ENCODE assay signal across 9 cellular contexts in the genomic region with DNA sequence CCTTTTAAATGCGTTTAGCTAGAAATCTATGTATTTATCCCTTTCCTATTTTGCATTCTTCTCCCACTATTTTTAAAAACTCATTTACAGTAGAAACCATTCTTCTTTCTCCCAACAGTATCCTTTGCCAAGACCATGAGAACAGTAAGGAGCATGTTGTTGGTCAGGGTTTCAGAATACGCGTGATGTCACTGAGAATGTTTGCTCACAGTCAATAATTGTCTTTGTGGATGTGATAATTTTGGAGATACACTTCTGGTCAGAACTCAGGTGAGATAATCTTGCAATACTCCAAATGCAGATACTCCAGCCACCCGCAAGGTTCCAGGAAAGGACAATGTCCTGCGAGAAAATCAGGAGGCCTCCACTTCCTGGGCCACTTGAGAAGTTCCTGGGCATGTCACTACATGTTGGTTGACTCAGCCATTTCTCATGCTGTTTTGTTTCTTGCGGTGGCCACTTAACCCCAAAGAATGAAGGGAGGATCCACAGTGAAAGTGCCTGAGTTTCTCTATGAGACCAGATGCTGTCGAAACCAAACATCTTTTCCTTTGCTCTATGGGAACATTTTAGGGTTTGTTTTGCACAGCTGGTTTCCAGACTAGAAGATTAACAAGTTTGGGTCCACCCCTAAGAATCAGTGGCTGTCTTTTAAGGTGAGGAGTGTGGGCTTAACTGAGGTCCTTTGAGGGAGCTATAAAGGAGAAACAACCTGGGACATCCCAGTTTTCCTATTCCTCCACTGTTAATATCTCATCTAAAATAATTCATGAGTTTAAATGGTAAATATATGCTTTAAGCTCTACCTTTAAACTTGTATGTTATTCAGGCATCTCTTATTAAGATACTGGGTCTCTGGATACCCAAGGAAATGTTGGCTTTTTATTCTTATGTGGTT.
DNase-seq lines count a peak whose midpoint lies in the region; ATAC-seq and TF ChIP-seq lines count a peak whose summit lies in the region.
"Had no signal": no experiment of that assay in that cellular context is flagged by ENCODE, and none has a peak within 500 bp of the region (broad histone marks: within the 10 kb centered on the region; RNA-seq: fewer than 3 reads in every experiment).

No MANE protein-coding gene starts in this region.

- intact Hi-C loops in PC-3 (cut with micrococcal nuclease) = loop anchor here (2.0 to 10.0 kb wide), 2 partner anchors 69 to 163 kb away; a partner anchor contains a TSS
- intact Hi-C loops in posterior cingulate gyrus (cut with DNase I) = no loop called here

- no peaks in the 10 kb centered on the region for H3K9me3 Mint-ChIP-seq in GM23338

- H3K27me3 ChIP-seq in BJ (ENCODE audit: control insufficient read depth, insufficient read depth, low read length) = no peaks in the 10 kb centered on the region
- no peaks in the 10 kb centered on the region for H3K27me3 ChIP-seq in GM23338 (ENCODE audit: insufficient read depth)
- H3K27me3 ChIP-seq in PC-3 (ENCODE audit: low read length) = no peaks in the 10 kb centered on the region

- H3K27ac Mint-ChIP-seq in GM23338 = peak overlapping the region; percentile 86
- H3K27ac Mint-ChIP-seq: activated naive CD8-positive, alpha-beta T cell had no signal

- H3K9ac ChIP-seq in PC-3 (ENCODE audit: low read length) = peak overlapping the region; percentile 66

- H3K36me3 Mint-ChIP-seq in GM23338 (ENCODE audit: low read depth) = peaks cover 52% of the 10 kb centered on the region

- H3K36me3 ChIP-seq in BJ (ENCODE audit: control insufficient read depth, insufficient read depth, low read length) = peaks cover 7% of the 10 kb centered on the region
- H3K36me3 ChIP-seq in GM23338 (ENCODE audit: insufficient read depth) = no peaks in the 10 kb centered on the region; the same call in 1 of the 2 replicates
- H3K36me3 ChIP-seq in PC-3 (ENCODE audit: low read depth, low read length) = 0 out of 2 replicates have a peak, but pooled peaks cover 19% of the 10 kb centered on the region

- H2AFZ ChIP-seq in GM23338 (no peak overlapping the region), PC-3 (ENCODE audit: low read length) (no peak overlapping the region)

- CTCF ChIA-PET in BJ (lab: Yijun Ruan, JAX) = no interaction called here
- CTCF ChIA-PET in PC-3 (lab: Charles Lee) = interaction anchor here (0.6 kb wide), 1 partner anchor 196 kb away, joined by 3 read pairs; no protein-coding TSS in a partner anchor

- TF ChIP-seq CTCF in BJ (IDR thresholded peaks at IDR 0.05; ENCODE audit: insufficient read depth, low read depth, low read length) (no peak), GM23338 (conservative IDR thresholded peaks at IDR 0.05; ENCODE audit: low read depth in 2 of 2) (no peak), PC-3 (conservative IDR thresholded peaks at IDR 0.05; ENCODE audit: low read depth, low read length) (no peak)

- 0 out of 2 replicates have a peak, but pooled peaks cover 3% of the 10 kb centered on the region for H4K20me1 ChIP-seq in GM23338 (replicated peaks; ENCODE audit: insufficient read depth)
- H4K20me1 ChIP-seq in PC-3 (ENCODE audit: low read length) = no peaks in the 10 kb centered on the region

- ATAC-seq in GM23338 (peak; percentile 19; the same call in 2 of the 3 replicates), PC-3 (peak; percentile 90)

- DNase-seq in BJ (ENCODE audit: low read depth) (peak; percentile 98), GM23338 (ENCODE audit: low spot score) (no peak), PC-3 (peak; percentile 88), hepatic stellate cell (ENCODE audit: low spot score) (peak; percentile 78), OCI-M2 (lab: John Stamatoyannopoulos, UW; ENCODE audit: unreplicated experiment) (no peak), posterior cingulate gyrus (no peak), caudate nucleus (lab: John Stamatoyannopoulos, UW) (no peak)
- DNase-seq in stimulated activated CD4-positive, alpha-beta T cell treated with anti-CD3 and anti-CD28 coated beads, Interleukin-4, amount 100 ng/mL, for 4 hours = no peak

- H3K27ac ChIP-seq in GM23338 (ENCODE audit: low read depth) (peak overlapping the region; percentile 85), PC-3 (ENCODE audit: low read length) (peak overlapping the region; percentile 92), caudate nucleus (ENCODE audit: low read depth, low read length) (no peak overlapping the region)

- H3K4me2 ChIP-seq in GM23338 (peak overlapping the region; percentile 16; the same call in 1 of the 2 replicates), PC-3 (ENCODE audit: low read length) (peak overlapping the region; percentile 58)

- H3K27me3 Mint-ChIP-seq in GM23338 (ENCODE audit: insufficient read depth, low read depth, poor library complexity) = no peaks in the 10 kb centered on the region

- H3K4me1 ChIP-seq in GM23338 (ENCODE audit: insufficient read depth) (peaks cover 20% of the 10 kb centered on the region), PC-3 (ENCODE audit: insufficient read depth, low read length) (peaks cover 31% of the 10 kb centered on the region)

- H3F3A ChIP-seq in GM23338 (replicated peaks; ENCODE audit: low read depth) (no peaks in the 10 kb centered on the region), PC-3 (ENCODE audit: low read length, unreplicated experiment) (no peaks in the 10 kb centered on the region)

- POLR2A ChIA-PET in BJ (lab: Charles Lee) (no interaction called here), PC-3 (lab: Charles Lee; ENCODE audit: unreplicated experiment) (interaction anchor here (1.0 kb wide), 1 partner anchor 116 kb away, joined by 3 read pairs; a partner anchor contains a TSS)

- peaks cover 34% of the 10 kb centered on the region for H3K4me1 Mint-ChIP-seq in GM23338

- TSS peak; percentile 43 for BruUV-seq in PC-3 (replicated peaks; lab: Mats Ljungman, UMichigan)

- H3K9me2 ChIP-seq in GM23338 (ENCODE audit: insufficient read depth) (0 out of 2 replicates have a peak, but pooled peaks cover 3% of the 10 kb centered on the region), PC-3 (replicated peaks; ENCODE audit: low read length) (no peaks in the 10 kb centered on the region)

- H3K9me3 ChIP-seq in PC-3 (ENCODE audit: low read length) = no peaks in the 10 kb centered on the region

- H3K79me2 ChIP-seq in GM23338 (replicated peaks; ENCODE audit: insufficient read depth) (no peaks in the 10 kb centered on the region; the same call in 1 of the 2 replicates), PC-3 (ENCODE audit: low read length) (no peaks in the 10 kb centered on the region)

- H3K4me3 ChIP-seq in BJ (ENCODE audit: low read depth, low read length) = peak overlapping the region; percentile 14
- no peak overlapping the region for H3K4me3 ChIP-seq in GM23338
- H3K4me3 ChIP-seq in PC-3 (ENCODE audit: low read length) = peak overlapping the region; percentile 26; the same call in 1 of the 2 replicates

- H3K4me3 Mint-ChIP-seq in GM23338 = no peak overlapping the region
- H3K4me3 Mint-ChIP-seq: activated naive CD8-positive, alpha-beta T cell had no signal

TF ChIP-seq in GM23338, 12 proteins besides CTCF, POLR2A, EP300 and RAD21 (continues in another document):
- TF ChIP-seq EZH2phosphoT487 (IDR thresholded peaks at IDR 0.05; ENCODE audit: unreplicated experiment) (no peak), STAT1 (IDR thresholded peaks at IDR 0.05; ENCODE audit: unreplicated experiment) (no peak), JUNB (IDR thresholded peaks at IDR 0.05; ENCODE audit: unreplicated experiment) (no peak), NANOG (IDR thresholded peaks at IDR 0.05; ENCODE audit: borderline replicate concordance) (no peak), EZH2 (IDR thresholded peaks at IDR 0.05; ENCODE audit: low read depth, unreplicated experiment) (no peak), CREB1 (CRISPR knock-in tag; IDR thresholded peaks at IDR 0.05; ENCODE audit: low read depth) (no peak), ZNF114 (CRISPR knock-in tag; IDR thresholded peaks at IDR 0.05) (no peak), POLR2AphosphoS5 (IDR thresholded peaks at IDR 0.05; ENCODE audit: low read depth) (no peak), ZNF331 (CRISPR knock-in tag; IDR thresholded peaks at IDR 0.05; ENCODE audit: low read depth) (no peak)
- TF ChIP-seq, protein P1, sequence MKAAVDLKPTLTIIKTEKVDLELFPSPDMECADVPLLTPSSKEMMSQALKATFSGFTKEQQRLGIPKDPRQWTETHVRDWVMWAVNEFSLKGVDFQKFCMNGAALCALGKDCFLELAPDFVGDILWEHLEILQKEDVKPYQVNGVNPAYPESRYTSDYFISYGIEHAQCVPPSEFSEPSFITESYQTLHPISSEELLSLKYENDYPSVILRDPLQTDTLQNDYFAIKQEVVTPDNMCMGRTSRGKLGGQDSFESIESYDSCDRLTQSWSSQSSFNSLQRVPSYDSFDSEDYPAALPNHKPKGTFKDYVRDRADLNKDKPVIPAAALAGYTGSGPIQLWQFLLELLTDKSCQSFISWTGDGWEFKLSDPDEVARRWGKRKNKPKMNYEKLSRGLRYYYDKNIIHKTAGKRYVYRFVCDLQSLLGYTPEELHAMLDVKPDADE (IDR thresholded peaks at IDR 0.05) = no peak
- TF ChIP-seq, protein P2, sequence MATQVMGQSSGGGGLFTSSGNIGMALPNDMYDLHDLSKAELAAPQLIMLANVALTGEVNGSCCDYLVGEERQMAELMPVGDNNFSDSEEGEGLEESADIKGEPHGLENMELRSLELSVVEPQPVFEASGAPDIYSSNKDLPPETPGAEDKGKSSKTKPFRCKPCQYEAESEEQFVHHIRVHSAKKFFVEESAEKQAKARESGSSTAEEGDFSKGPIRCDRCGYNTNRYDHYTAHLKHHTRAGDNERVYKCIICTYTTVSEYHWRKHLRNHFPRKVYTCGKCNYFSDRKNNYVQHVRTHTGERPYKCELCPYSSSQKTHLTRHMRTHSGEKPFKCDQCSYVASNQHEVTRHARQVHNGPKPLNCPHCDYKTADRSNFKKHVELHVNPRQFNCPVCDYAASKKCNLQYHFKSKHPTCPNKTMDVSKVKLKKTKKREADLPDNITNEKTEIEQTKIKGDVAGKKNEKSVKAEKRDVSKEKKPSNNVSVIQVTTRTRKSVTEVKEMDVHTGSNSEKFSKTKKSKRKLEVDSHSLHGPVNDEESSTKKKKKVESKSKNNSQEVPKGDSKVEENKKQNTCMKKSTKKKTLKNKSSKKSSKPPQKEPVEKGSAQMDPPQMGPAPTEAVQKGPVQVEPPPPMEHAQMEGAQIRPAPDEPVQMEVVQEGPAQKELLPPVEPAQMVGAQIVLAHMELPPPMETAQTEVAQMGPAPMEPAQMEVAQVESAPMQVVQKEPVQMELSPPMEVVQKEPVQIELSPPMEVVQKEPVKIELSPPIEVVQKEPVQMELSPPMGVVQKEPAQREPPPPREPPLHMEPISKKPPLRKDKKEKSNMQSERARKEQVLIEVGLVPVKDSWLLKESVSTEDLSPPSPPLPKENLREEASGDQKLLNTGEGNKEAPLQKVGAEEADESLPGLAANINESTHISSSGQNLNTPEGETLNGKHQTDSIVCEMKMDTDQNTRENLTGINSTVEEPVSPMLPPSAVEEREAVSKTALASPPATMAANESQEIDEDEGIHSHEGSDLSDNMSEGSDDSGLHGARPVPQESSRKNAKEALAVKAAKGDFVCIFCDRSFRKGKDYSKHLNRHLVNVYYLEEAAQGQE (IDR thresholded peaks at IDR 0.05; ENCODE audit: unreplicated experiment) = no peak

Comparison
In these comparisons a context has a peak if more than half of its experiments do, and no peak if none do; other contexts are left out.
1. DNase-seq: peak in BJ (single experiment), PC-3 (single experiment) and hepatic stellate cell (single experiment); none in GM23338 (single experiment), OCI-M2 (single experiment), posterior cingulate gyrus (0 of 10), caudate nucleus (0 of 61) and stimulated activated CD4-positive, alpha-beta T cell treated with anti-CD3 and anti-CD28 coated beads, Interleukin-4, amount 100 ng/mL, for 4 hours (0 of 2).